ENCODE assay signal across 8 cellular contexts in the genomic region with DNA sequence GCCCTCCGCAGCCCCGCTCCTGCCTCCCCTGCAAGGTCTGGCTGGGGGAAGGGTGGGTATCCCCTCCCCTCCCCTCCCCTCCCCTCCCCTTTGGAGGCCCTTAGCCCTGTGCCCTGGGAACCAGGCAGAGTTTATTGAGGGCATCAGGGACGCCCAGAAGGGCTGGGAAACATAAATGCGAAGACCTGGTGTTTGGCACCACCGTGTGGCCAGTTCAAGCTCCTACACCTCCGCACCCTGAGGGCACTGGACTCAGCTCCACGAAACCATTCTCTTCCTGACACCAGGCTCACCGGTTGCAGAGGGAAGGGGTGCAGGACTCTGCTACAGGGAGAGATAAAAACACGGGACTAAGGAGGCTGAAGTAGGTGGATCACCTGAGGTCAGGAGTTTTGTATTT. TPM values are rescaled to one million over a fixed set of nuclear protein-coding genes. Genes with fewer than 3 reads are reported as not detected.
DNase-seq lines count a peak whose midpoint lies in the region; ATAC-seq and TF ChIP-seq lines count a peak whose summit lies in the region.

No MANE protein-coding gene starts in this region.

- H3K79me2 ChIP-seq in DND-41 (ENCODE audit: insufficient read depth, low read length), result no peaks in the 10 kb centered on the region

- H4K20me1 ChIP-seq in DND-41 (ENCODE audit: insufficient read depth, low read length), result no peaks in the 10 kb centered on the region; the same call in none of the 2 replicates

- intact Hi-C loops in activated naive CD4-positive, alpha-beta T cell treated with anti-CD3 and anti-CD28 coated beads for 36 hours (cut with micrococcal nuclease), result no loop called here
- intact Hi-C loops in prostate gland (cut with DNase I), result no loop called here

- H3K4me2 ChIP-seq in DND-41 (ENCODE audit: insufficient read depth, low read length), result no peak overlapping the region

- TF ChIP-seq CTCF in DND-41 (IDR thresholded peaks at IDR 0.05; ENCODE audit: borderline replicate concordance, extremely low read depth, low read length, poor library complexity, severe bottlenecking), result peak; percentile 93
- peak; percentile 88 for TF ChIP-seq CTCF in glutamatergic neuron (IDR thresholded peaks at IDR 0.05; ENCODE audit: partially characterized antibody, unreplicated experiment)
- peak; percentile 58 to 75 (median 67) for TF ChIP-seq CTCF in prostate gland (IDR thresholded peaks at IDR 0.05)

- no peak for TF ChIP-seq POLR2A in prostate gland (IDR thresholded peaks at IDR 0.05)

- H3K27me3 Mint-ChIP-seq in activated naive CD4-positive, alpha-beta T cell treated with anti-CD3 and anti-CD28 coated beads for 36 hours (ENCODE audit: low read depth), result peaks cover 7% of the 10 kb centered on the region
- no peaks in the 10 kb centered on the region for H3K27me3 Mint-ChIP-seq in glutamatergic neuron (ENCODE audit: unreplicated experiment)

- H2AFZ ChIP-seq in DND-41 (ENCODE audit: low read depth, low read length), result no peak overlapping the region

- no peak overlapping the region for H3K4me3 Mint-ChIP-seq in activated naive CD4-positive, alpha-beta T cell treated with anti-CD3 and anti-CD28 coated beads for 36 hours
- H3K4me3 Mint-ChIP-seq in glutamatergic neuron (ENCODE audit: unreplicated experiment), result no peak overlapping the region

- ATAC-seq in DND-41 (ENCODE audit: insufficient read depth, low read depth) (peak; percentile 98), GM19023 (IDR thresholded peaks at IDR 0.05; ENCODE audit: unreplicated experiment) (no peak), HG02970 (IDR thresholded peaks at IDR 0.05; ENCODE audit: low FRiP score, unreplicated experiment) (no peak)

- no peak overlapping the region for H3K27ac Mint-ChIP-seq in activated naive CD4-positive, alpha-beta T cell treated with anti-CD3 and anti-CD28 coated beads for 36 hours
- no peak overlapping the region for H3K27ac Mint-ChIP-seq in glutamatergic neuron (ENCODE audit: unreplicated experiment)

- peaks cover 5% of the 10 kb centered on the region for H3K9me3 Mint-ChIP-seq in activated naive CD4-positive, alpha-beta T cell treated with anti-CD3 and anti-CD28 coated beads for 36 hours
- peaks cover 2% of the 10 kb centered on the region for H3K9me3 Mint-ChIP-seq in glutamatergic neuron (ENCODE audit: unreplicated experiment)

- no peaks in the 10 kb centered on the region for H3K36me3 Mint-ChIP-seq in activated naive CD4-positive, alpha-beta T cell treated with anti-CD3 and anti-CD28 coated beads for 36 hours (ENCODE audit: low read depth)
- H3K36me3 Mint-ChIP-seq in glutamatergic neuron (ENCODE audit: unreplicated experiment), result no peaks in the 10 kb centered on the region

- H3K9me3 ChIP-seq in DND-41 (ENCODE audit: insufficient read depth, low read length, severe bottlenecking) (no peaks in the 10 kb centered on the region), SJSA1 (replicated peaks) (no peaks in the 10 kb centered on the region), prostate gland (no peaks in the 10 kb centered on the region)

- CTCF ChIA-PET in activated naive CD4-positive, alpha-beta T cell treated with anti-CD3 and anti-CD28 coated beads for 36 hours (lab: Charles Lee), result interaction anchor here (0.5 to 1.6 kb wide), 9 partner anchors 12 to 909 kb away, joined by 3 to 5 read pairs (median 3); no protein-coding TSS in a partner anchor

- 13% methylated on average over 9 of the region's 9 CpGs for WGBS in prostate gland

- H3K4me3 ChIP-seq in DND-41 (ENCODE audit: low read depth in 1 of 2, low read length in 2 of 2) (no peak overlapping the region), SJSA1 (no peak overlapping the region), prostate gland (no peak overlapping the region)
- no peak overlapping the region for H3K4me3 ChIP-seq in Jurkat, Clone E6-1 (ENCODE audit: low read length)

- H3K4me1 ChIP-seq in DND-41 (ENCODE audit: insufficient read depth, low read length) (no peaks in the 10 kb centered on the region), SJSA1 (replicated peaks) (no peaks in the 10 kb centered on the region), prostate gland (replicated peaks) (no peaks in the 10 kb centered on the region)

- H3K27ac ChIP-seq in DND-41 (ENCODE audit: low read length), result no peak overlapping the region
- no peak overlapping the region for H3K27ac ChIP-seq in SJSA1
- no peak overlapping the region for H3K27ac ChIP-seq in prostate gland

- H3K4me1 Mint-ChIP-seq in activated naive CD4-positive, alpha-beta T cell treated with anti-CD3 and anti-CD28 coated beads for 36 hours (ENCODE audit: low read depth), result peaks cover 2% of the 10 kb centered on the region
- peaks cover 5% of the 10 kb centered on the region for H3K4me1 Mint-ChIP-seq in glutamatergic neuron (ENCODE audit: low read depth, unreplicated experiment)

- H3K36me3 ChIP-seq in DND-41 (ENCODE audit: insufficient read depth, low read length) (no peaks in the 10 kb centered on the region), SJSA1 (no peaks in the 10 kb centered on the region), prostate gland (no peaks in the 10 kb centered on the region)

- H3K27me3 ChIP-seq in DND-41 (ENCODE audit: insufficient read depth, low read length, poor library complexity), result peaks cover 26% of the 10 kb centered on the region
- H3K27me3 ChIP-seq in SJSA1 (replicated peaks), result no peaks in the 10 kb centered on the region
- no peaks in the 10 kb centered on the region for H3K27me3 ChIP-seq in prostate gland (replicated peaks; ENCODE audit: insufficient read depth)

- no peak overlapping the region for H3K9ac ChIP-seq in DND-41 (ENCODE audit: low read depth, low read length)

- DNase-seq in DND-41, result peak; percentile 71
- DNase-seq in Jurkat, Clone E6-1 (ENCODE audit: low read depth, low spot score), result peak; percentile 46
- DNase-seq in SJSA1 (ENCODE audit: low read depth in 1 of 2, low spot score in 2 of 2), result peak; percentile 22 to 61
- peak; percentile 66 for DNase-seq in activated naive CD4-positive, alpha-beta T cell treated with anti-CD3 and anti-CD28 coated beads for 36 hours
- DNase-seq in glutamatergic neuron, result peak; percentile 83
- DNase-seq in prostate gland (ENCODE audit: low spot score), result peak; percentile 53

RNA-seq across cellular contexts. Expression of a gene that starts 1.0 kb away (rescaled TPM):
- not detected for polyA plus RNA-seq in Jurkat, Clone E6-1 (2012; ENCODE audit: insufficient read depth, insufficient read length)
- not detected in 2 replicates for total RNA-seq in SJSA1 (2014; rRNA removed; shearing (Covaris generic))
- not detected for total RNA-seq in activated naive CD4-positive, alpha-beta T cell treated with anti-CD3 and anti-CD28 coated beads for 36 hours
- total RNA-seq in glutamatergic neuron (ENCODE audit: unreplicated experiment), result 0.76 TPM
- not detected for total RNA-seq in prostate gland

RNA-seq across cellular contexts. Expression of a gene that starts 8.3 kb away (rescaled TPM):
- polyA plus RNA-seq in Jurkat, Clone E6-1 (2012; ENCODE audit: insufficient read depth, insufficient read length), result 42.8 TPM
- total RNA-seq in SJSA1 (2014; rRNA removed; shearing (Covaris generic)), result 141 and 144 TPM in 2 replicates
- total RNA-seq in activated naive CD4-positive, alpha-beta T cell treated with anti-CD3 and anti-CD28 coated beads for 36 hours, result 10 to 100 TPM; 18.1 to 19.0 TPM
- total RNA-seq in glutamatergic neuron (ENCODE audit: unreplicated experiment) (28.4 TPM), prostate gland (1 to 10 TPM in 1 of 2 donors, under 1 TPM in 1; 0.45 to 4.9 TPM)
